Comparison of ENCODE assay signal across 22 cellular contexts in the genomic region with DNA sequence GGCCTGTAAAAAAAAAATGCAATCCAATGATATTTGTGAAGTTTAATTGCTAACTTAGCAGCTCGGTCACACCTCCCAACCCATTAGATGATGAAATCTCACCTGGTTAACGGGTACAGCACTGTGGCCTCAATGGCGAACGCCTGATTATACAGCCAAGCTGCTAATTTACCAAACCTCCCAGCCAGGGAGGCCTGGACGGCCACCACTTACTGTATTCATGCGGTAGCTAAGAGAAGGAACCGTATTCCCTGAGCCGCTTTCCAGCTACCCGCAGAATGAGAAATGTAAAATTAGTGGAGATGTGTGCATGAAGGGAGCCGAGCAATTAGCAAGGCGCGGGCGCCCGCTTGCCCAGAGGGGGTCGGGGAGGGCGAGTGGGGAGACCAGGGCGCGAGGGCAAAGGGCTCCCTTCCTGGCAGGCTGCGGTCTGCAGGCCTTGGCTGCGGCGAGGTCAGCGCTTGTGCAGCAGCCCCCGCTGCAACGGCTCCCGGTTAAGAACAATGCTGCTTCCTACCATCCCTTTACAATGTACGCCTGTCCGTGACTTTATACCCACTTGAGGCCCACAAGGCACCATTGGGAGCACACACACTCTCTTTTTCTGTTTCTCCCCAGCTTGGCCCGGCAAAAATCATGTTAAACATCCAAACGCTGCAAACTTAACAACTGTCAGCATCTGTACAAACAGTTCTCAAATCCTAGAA.
A peak's percentile ranks its signal among the peaks of the same experiment; 100 is the strongest.
DNase-seq lines count a peak whose midpoint lies in the region; ATAC-seq and TF ChIP-seq lines count a peak whose summit lies in the region.
"Had no signal": no experiment of that assay in that cellular context is flagged by ENCODE, and none has a peak within 500 bp of the region (broad histone marks: within the 10 kb centered on the region; RNA-seq: fewer than 3 reads in every experiment).

No MANE protein-coding gene starts in this region.

- H3K4me3 Mint-ChIP-seq in activated naive CD8-positive, alpha-beta T cell treated with anti-CD3 and anti-CD28 coated beads for 36 hours: no peak overlapping the region

- DNase-seq in NCI-H748 (lab: John Stamatoyannopoulos, UW; ENCODE audit: unreplicated experiment) (peak; percentile 68), NCI-H748 treated with DMSO at 0.1 percent for 48 hours (lab: John Stamatoyannopoulos, UW) (no peak), dorsolateral prefrontal cortex (no peak), left kidney (ENCODE audit: low read depth, low spot score) (peak; percentile 39), smooth muscle cell (lab: John Stamatoyannopoulos, UW; ENCODE audit: unreplicated experiment) (no peak), foreskin keratinocyte (no peak)
- no peak for DNase-seq in activated naive CD8-positive, alpha-beta T cell treated with anti-CD3 and anti-CD28 coated beads for 36 hours
- DNase-seq: 8988T; CD8-positive, alpha-beta memory T cell; DND-41; GF-D8; GM23248; IMR-90; Karpas-422; MG63; NCI-H1092; NCI-H2081 treated with DMSO at 0.1 percent for 48 hours; NCI-H2227 treated with DMSO at 0.1 percent for 48 hours; NCI-H526; PC-3 had no signal

- intact Hi-C loops in dorsolateral prefrontal cortex (cut with DNase I): loop anchor here in 1 of 2 donors (5.0 kb wide), 1 partner anchor 199 kb away; no protein-coding TSS in a partner anchor

- H3K4me2 ChIP-seq in smooth muscle cell: no peak overlapping the region
- H3K4me2 ChIP-seq: BLaER1 treated with 17β-estradiol and CSF1 and Interleukin-3, amounts not matched to agents 10 nM and 100 nM had no signal

- no peak for TF ChIP-seq CTCF in dorsolateral prefrontal cortex (IDR thresholded peaks at IDR 0.05 in 54 of 56, conservative IDR thresholded peaks at IDR 0.05 in 2 of 56; ENCODE audit: low read depth in 1 of 56, partially characterized antibody in 56 of 56)
- no peak for TF ChIP-seq CTCF in smooth muscle cell (IDR thresholded peaks at IDR 0.05; ENCODE audit: borderline replicate concordance, insufficient read depth, poor library complexity, severe bottlenecking)
- no peak for TF ChIP-seq CTCF in foreskin keratinocyte (conservative IDR thresholded peaks at IDR 0.05)

- 34% methylated on average over 27 of the region's 29 CpGs for WGBS in smooth muscle cell (ENCODE audit: low lambda C conversion rate)

- H3K9me3 ChIP-seq in smooth muscle cell (replicated peaks; ENCODE audit: low read depth): no peaks in the 10 kb centered on the region
- H3K9me3 ChIP-seq: MG63 had no signal

- ATAC-seq in foreskin keratinocyte (no peak), HG03520 (IDR thresholded peaks at IDR 0.05; ENCODE audit: unreplicated experiment) (no peak)
- ATAC-seq: PC-3 had no signal

- no peaks in the 10 kb centered on the region for H3K36me3 ChIP-seq in smooth muscle cell (ENCODE audit: low read depth)
- H3K36me3 ChIP-seq: BLaER1 treated with 17β-estradiol and CSF1 and Interleukin-3, amounts not matched to agents 10 nM and 100 nM; MG63 had no signal

- H3K9ac ChIP-seq in smooth muscle cell (ENCODE audit: low read depth): no peak overlapping the region
- H3K9ac ChIP-seq: BLaER1 treated with 17β-estradiol and CSF1 and Interleukin-3, amounts not matched to agents 10 nM and 100 nM; GM23248 had no signal

- H3K27ac ChIP-seq in dorsolateral prefrontal cortex (peak overlapping the region in 37 of 59 donors; percentile 21 to 92 (median 80)), smooth muscle cell (ENCODE audit: low read depth) (no peak overlapping the region), foreskin keratinocyte (no peak overlapping the region)
- H3K27ac ChIP-seq: BLaER1 treated with 17β-estradiol and CSF1 and Interleukin-3, amounts not matched to agents 10 nM and 100 nM; GM23248 had no signal

- H4K20me1 ChIP-seq in smooth muscle cell (ENCODE audit: low read depth): no peaks in the 10 kb centered on the region
- H4K20me1 ChIP-seq: BLaER1 treated with 17β-estradiol and CSF1 and Interleukin-3, amounts not matched to agents 10 nM and 100 nM had no signal

- H3F3A ChIP-seq in smooth muscle cell (ENCODE audit: low read depth): peaks cover 22% of the 10 kb centered on the region

- peaks cover 10% of the 10 kb centered on the region for H3K4me1 Mint-ChIP-seq in activated naive CD8-positive, alpha-beta T cell treated with anti-CD3 and anti-CD28 coated beads for 36 hours

- no peak overlapping the region for H3K27ac Mint-ChIP-seq in activated naive CD8-positive, alpha-beta T cell treated with anti-CD3 and anti-CD28 coated beads for 36 hours
- H3K27ac Mint-ChIP-seq: CD8-positive, alpha-beta memory T cell had no signal

- peaks cover 3% of the 10 kb centered on the region for H3K9me3 Mint-ChIP-seq in activated naive CD8-positive, alpha-beta T cell treated with anti-CD3 and anti-CD28 coated beads for 36 hours

- H3K36me3 Mint-ChIP-seq in activated naive CD8-positive, alpha-beta T cell treated with anti-CD3 and anti-CD28 coated beads for 36 hours: no peaks in the 10 kb centered on the region
- H3K36me3 Mint-ChIP-seq: CD8-positive, alpha-beta memory T cell had no signal

- H3K4me1 ChIP-seq in smooth muscle cell (ENCODE audit: low read depth) (peaks cover 71% of the 10 kb centered on the region), foreskin keratinocyte (no peaks in the 10 kb centered on the region)

- H2AFZ ChIP-seq in smooth muscle cell (ENCODE audit: low read depth): peak overlapping the region; percentile 40
- H2AFZ ChIP-seq: GM23248 had no signal

- H3K27me3 ChIP-seq in dorsolateral prefrontal cortex: peaks cover 0 to 22% (median 0%) of the 10 kb centered on the region in 45 donors
- no peaks in the 10 kb centered on the region for H3K27me3 ChIP-seq in smooth muscle cell (ENCODE audit: low read depth)
- H3K27me3 ChIP-seq in foreskin keratinocyte: peaks cover 100% of the 10 kb centered on the region
- H3K27me3 ChIP-seq: MG63 had no signal

- no peaks in the 10 kb centered on the region for H3K79me2 ChIP-seq in smooth muscle cell (ENCODE audit: low read depth)

- H3K27me3 Mint-ChIP-seq in activated naive CD8-positive, alpha-beta T cell treated with anti-CD3 and anti-CD28 coated beads for 36 hours: peaks cover 40% of the 10 kb centered on the region

- H3K4me3 ChIP-seq in dorsolateral prefrontal cortex: no peak overlapping the region
- no peak overlapping the region for H3K4me3 ChIP-seq in smooth muscle cell
- H3K4me3 ChIP-seq: BLaER1 treated with 17β-estradiol and CSF1 and Interleukin-3, amounts not matched to agents 10 nM and 100 nM; GM23248; MG63 had no signal

Comparison
In these comparisons a context has a peak if more than half of its experiments do, and no peak if none do; other contexts are left out.
1. DNase-seq: peak in NCI-H748 (single experiment) and left kidney (single experiment); none in NCI-H748 treated with DMSO at 0.1 percent for 48 hours (single experiment), dorsolateral prefrontal cortex (0 of 10), smooth muscle cell (single experiment), activated naive CD8-positive, alpha-beta T cell treated with anti-CD3 and anti-CD28 coated beads for 36 hours (single experiment) and foreskin keratinocyte (0 of 2).
2. H3K27ac ChIP-seq: peak in dorsolateral prefrontal cortex (37 of 59); none in smooth muscle cell (single experiment) and foreskin keratinocyte (single experiment).